In genomic region chr3:55488398-55489055, GRCh38 we compare ENCODE assay signal across 8 cellular contexts. TPM values are rescaled to one million over a fixed set of nuclear protein-coding genes. Genes with fewer than 3 reads are reported as not detected.
DNase-seq lines count a peak whose midpoint lies in the region; ATAC-seq and TF ChIP-seq lines count a peak whose summit lies in the region.

No MANE protein-coding gene starts in this region.

- H3K27me3 ChIP-seq in Peyer's patch: peaks cover 0 to 9% of the 10 kb centered on the region in 2 donors
- peaks cover 60 to 72% of the 10 kb centered on the region in 2 donors for H3K27me3 ChIP-seq in duodenal mucosa (ENCODE audit: control insufficient read depth in 1 of 2, insufficient read depth in 2 of 2, low read length in 2 of 2)
- H3K27me3 ChIP-seq in lower lobe of right lung (ENCODE audit: low read depth): peaks cover 51% of the 10 kb centered on the region
- peaks cover 68% of the 10 kb centered on the region for H3K27me3 ChIP-seq in thymus (ENCODE audit: control insufficient read depth, insufficient read depth)

- TF ChIP-seq CTCF in Peyer's patch (IDR thresholded peaks at IDR 0.05) (no peak), lower lobe of right lung (IDR thresholded peaks at IDR 0.05) (no peak)

- H3K36me3 ChIP-seq in Peyer's patch: no peaks in the 10 kb centered on the region
- no peaks in the 10 kb centered on the region for H3K36me3 ChIP-seq in duodenal mucosa (ENCODE audit: control insufficient read depth in 1 of 2, insufficient read depth in 2 of 2, low read length in 2 of 2)
- H3K36me3 ChIP-seq in lower lobe of right lung: no peaks in the 10 kb centered on the region
- no peaks in the 10 kb centered on the region for H3K36me3 ChIP-seq in thymus (ENCODE audit: control insufficient read depth, insufficient read depth)

- H3K9me3 ChIP-seq in Peyer's patch (no peaks in the 10 kb centered on the region), duodenal mucosa (ENCODE audit: control insufficient read depth in 1 of 2, low read length in 2 of 2) (no peaks in the 10 kb centered on the region), lower lobe of right lung (no peaks in the 10 kb centered on the region), thymus (ENCODE audit: control insufficient read depth) (no peaks in the 10 kb centered on the region)

- TF ChIP-seq POLR2A in Peyer's patch (IDR thresholded peaks at IDR 0.05): no peak

- DNase-seq in activated CD8-positive, alpha-beta memory T cell treated with anti-CD3 and anti-CD28 coated beads, Interleukin-2, amount 50 U/mL, for 48 hours: peak; percentile 60
- no peak for DNase-seq in activated CD8-positive, alpha-beta memory T cell treated with anti-CD3 and anti-CD28 coated beads, Interleukin-2, amount 50 U/mL, for 4 hours
- DNase-seq in Peyer's patch (peak in 2 of 3 donors; percentile 58 to 71), lower lobe of right lung (peak; percentile 74)

- ATAC-seq in lower lobe of right lung (peak; percentile 40 to 48), HG03520 (IDR thresholded peaks at IDR 0.05; ENCODE audit: unreplicated experiment) (no peak), GM18907 (IDR thresholded peaks at IDR 0.05; ENCODE audit: unreplicated experiment) (no peak)

- intact Hi-C loops in lower lobe of right lung (cut with DNase I): no loop called here

- 2% methylated on average over 30 of the region's 30 CpGs for WGBS in thymus

- H3K4me1 ChIP-seq in Peyer's patch: peaks cover 0 to 36% (median 0%) of the 10 kb centered on the region in 4 donors
- peaks cover 16 to 32% of the 10 kb centered on the region in 2 donors for H3K4me1 ChIP-seq in duodenal mucosa (ENCODE audit: control insufficient read depth in 1 of 2, insufficient read depth in 2 of 2, low read length in 2 of 2)
- H3K4me1 ChIP-seq in lower lobe of right lung: peaks cover 24% of the 10 kb centered on the region
- peaks cover 4% of the 10 kb centered on the region for H3K4me1 ChIP-seq in thymus (ENCODE audit: control insufficient read depth, insufficient read depth, low read length)

- H3K9ac ChIP-seq in duodenal mucosa (ENCODE audit: low read depth in 1 of 2, low read length in 2 of 2): no peak overlapping the region

- peak overlapping the region; percentile 8 to 62 (median 60) for H3K27ac ChIP-seq in Peyer's patch
- no peak overlapping the region for H3K27ac ChIP-seq in duodenal mucosa (ENCODE audit: low read depth, low read length)
- peak overlapping the region; percentile 78 for H3K27ac ChIP-seq in lower lobe of right lung
- no peak overlapping the region for H3K27ac ChIP-seq in thymus (ENCODE audit: low read depth)

- peak overlapping the region; percentile 37 to 90 (median 59) for H3K4me3 ChIP-seq in Peyer's patch
- peak overlapping the region; percentile 77 to 87 for H3K4me3 ChIP-seq in duodenal mucosa (ENCODE audit: low read depth in 1 of 2, low read length in 2 of 2)
- H3K4me3 ChIP-seq in lower lobe of right lung: peak overlapping the region; percentile 68
- peak overlapping the region; percentile 79 for H3K4me3 ChIP-seq in thymus (ENCODE audit: low read length)

RNA-seq across cellular contexts. Expression of gene WNT5A, which starts 1.4 kb away (rescaled TPM):
- total RNA-seq in Peyer's patch: 1 to 10 TPM; 4.6 to 8.6 (median 7.9) TPM
- 27.2 TPM for total RNA-seq in lower lobe of right lung
- 5.5 TPM for polyA plus RNA-seq in thymus

Comparison
In these comparisons a context has a peak if more than half of its experiments do, and no peak if none do; other contexts are left out.
1. H3K27ac ChIP-seq: peak in Peyer's patch (4 of 4) and lower lobe of right lung (single experiment); none in duodenal mucosa (single experiment) and thymus (single experiment).
2. ATAC-seq: peak in lower lobe of right lung (2 of 2); none in HG03520 (single experiment) and GM18907 (single experiment).
3. Peak in every context shown above with its lines, with median percentiles within 50 percentile points of each other: H3K4me3 ChIP-seq.